In the genomic region with DNA sequence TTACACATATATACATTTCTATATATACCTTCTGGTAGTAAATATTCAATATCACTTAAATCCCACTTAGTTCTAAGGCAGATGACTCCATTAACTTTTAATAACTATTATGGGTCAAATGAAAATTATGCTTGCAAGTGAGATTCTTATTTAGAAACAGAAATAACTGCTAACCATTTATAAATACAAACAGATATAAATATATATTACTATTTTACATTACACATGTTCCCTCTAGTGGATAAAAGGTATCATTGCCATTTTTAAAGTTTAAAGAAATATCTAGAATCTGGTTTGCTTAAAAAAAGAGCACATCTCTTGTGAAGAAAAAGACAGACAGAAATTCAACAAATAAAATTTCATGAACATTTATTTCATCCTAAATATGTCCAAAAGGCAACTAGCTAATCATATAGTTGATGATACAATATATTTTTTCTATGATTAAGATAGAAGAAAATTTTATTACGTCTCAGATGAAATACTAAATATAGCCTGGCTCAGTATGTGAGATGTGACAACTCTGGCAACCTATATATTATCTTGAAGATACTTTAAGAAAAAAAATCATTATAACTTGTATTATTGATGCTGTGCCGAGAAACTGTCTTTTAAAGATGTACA, we compare ENCODE assay signal across 8 cellular contexts. TPM values are rescaled to one million over a fixed set of nuclear protein-coding genes. Genes with fewer than 3 reads are reported as not detected.
A peak's percentile ranks its signal among the peaks of the same experiment; 100 is the strongest.
DNase-seq lines count a peak whose midpoint lies in the region; ATAC-seq, FAIRE-seq and TF ChIP-seq lines count a peak whose summit lies in the region.

No MANE protein-coding gene starts in this region.

- ATAC-seq in left cardiac atrium (no peak), GM18870 (IDR thresholded peaks at IDR 0.05; ENCODE audit: unreplicated experiment) (no peak), GM19467 (IDR thresholded peaks at IDR 0.05; ENCODE audit: unreplicated experiment) (no peak)

- peak; percentile 88 for FAIRE-seq in frontal cortex (lab: Jason Lieb, UNC)

- H3K27ac ChIP-seq in left ventricle myocardium inferior (replicated peaks) (no peak overlapping the region), Peyer's patch (no peak overlapping the region)

- H3K9me3 ChIP-seq in left ventricle myocardium inferior (replicated peaks) (no peaks in the 10 kb centered on the region), Peyer's patch (no peaks in the 10 kb centered on the region)

- H3K4me3 ChIP-seq in left ventricle myocardium inferior (no peak overlapping the region), Peyer's patch (no peak overlapping the region)

- TF ChIP-seq POLR2A in Peyer's patch (IDR thresholded peaks at IDR 0.05): no peak

- H3K4me1 ChIP-seq in left ventricle myocardium inferior: no peaks in the 10 kb centered on the region
- H3K4me1 ChIP-seq in Peyer's patch: no peaks in the 10 kb centered on the region

- H3K36me3 ChIP-seq in left ventricle myocardium inferior (peaks cover 72% of the 10 kb centered on the region), Peyer's patch (peaks cover 0 to 43% (median 0%) of the 10 kb centered on the region in 3 donors)

- H3K27me3 ChIP-seq in left ventricle myocardium inferior (ENCODE audit: low read depth) (no peaks in the 10 kb centered on the region), Peyer's patch (no peaks in the 10 kb centered on the region)

- TF ChIP-seq CTCF in left ventricle myocardium inferior (IDR thresholded peaks at IDR 0.05; ENCODE audit: borderline replicate concordance) (peak; percentile 71), Peyer's patch (IDR thresholded peaks at IDR 0.05) (peak; percentile 20 to 59 (median 43))

- no peak for DNase-seq in left ventricle myocardium inferior
- no peak for DNase-seq in left cardiac atrium
- no peak for DNase-seq in Peyer's patch
- DNase-seq in frontal cortex (ENCODE audit: low spot score in 2 of 2): no peak
- no peak for DNase-seq in iPS-NIHi11 (ENCODE audit: low spot score)
- no peak for DNase-seq in inferior parietal cortex (ENCODE audit: extremely low spot score)

- intact Hi-C loops in left ventricle myocardium inferior (cut with micrococcal nuclease) (loop anchor here (5.0 kb wide), 1 partner anchor 105 kb away; no protein-coding TSS in a partner anchor), left cardiac atrium (cut with DNase I) (loop anchor here in 1 of 2 donors (2.0 to 5.0 kb wide), 2 partner anchors 220 to 640 kb away; no protein-coding TSS in a partner anchor)

RNA-seq across cellular contexts. Expression of gene RAD51AP1, which starts 11.7 kb away (rescaled TPM):
- 1.2 TPM for total RNA-seq in left ventricle myocardium inferior
- 1 to 10 TPM; 1.1 to 2.8 TPM for total RNA-seq in left cardiac atrium
- total RNA-seq in Peyer's patch: 10 to 100 TPM in 1 of 4 donors, 1 to 10 TPM in 3; 2.3 to 35.5 (median 3.5) TPM
- 3.7 TPM for total RNA-seq in frontal cortex

RNA-seq across cellular contexts. Expression of gene DYRK4, which starts 35.0 kb away (rescaled TPM):
- total RNA-seq in left ventricle myocardium inferior (28.6 TPM), left cardiac atrium (10 to 100 TPM; 21.4 to 27.1 TPM), Peyer's patch (10 to 100 TPM; 13.1 to 71.0 (median 27.4) TPM), frontal cortex (17.9 TPM)
